13 cellular contexts compared by ENCODE assay signal in the genomic region with DNA sequence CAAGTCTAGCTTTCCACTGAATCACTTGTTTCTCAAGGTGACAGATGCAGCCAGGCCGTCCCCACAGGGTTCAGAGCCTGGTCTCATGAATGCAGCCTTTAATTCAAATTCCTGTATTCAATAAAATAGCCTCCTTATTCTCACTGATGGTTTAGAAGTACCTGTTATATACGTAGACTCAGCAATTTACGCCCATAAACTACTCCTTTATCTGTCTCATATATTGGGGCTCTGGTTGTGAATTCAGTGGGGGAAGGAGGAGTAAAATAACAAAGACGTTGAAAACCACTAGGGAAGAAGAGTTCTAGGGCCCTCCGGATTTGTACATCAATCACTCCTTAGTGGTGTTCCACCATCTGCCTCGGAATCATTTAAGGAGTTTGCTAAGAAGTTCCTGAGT. TPM values are rescaled to one million over a fixed set of nuclear protein-coding genes. Genes with fewer than 3 reads are reported as not detected.
DNase-seq lines count a peak whose midpoint lies in the region; ATAC-seq and TF ChIP-seq lines count a peak whose summit lies in the region.
"Had no signal": no experiment of that assay in that cellular context is flagged by ENCODE, and none has a peak within 500 bp of the region (broad histone marks: within the 10 kb centered on the region; RNA-seq: fewer than 3 reads in every experiment).

No MANE protein-coding gene starts in this region.

- WGBS in mammary epithelial cell (ENCODE audit: low coverage, missing lambda C conversion rate), result 67% methylated on average over 6 of the region's 6 CpGs

- no peaks in the 10 kb centered on the region for H3K27me3 ChIP-seq in mammary epithelial cell (ENCODE audit: insufficient read depth, low read length)

- in situ Hi-C loops in mammary epithelial cell (cut with MboI; ENCODE audit: low sequenced_read_pairs in 2 of 2), result no loop called here

- no peaks in the 10 kb centered on the region for H3K4me1 Mint-ChIP-seq in stimulated activated naive CD8-positive, alpha-beta T cell treated with anti-CD3 and anti-CD28 coated beads, Interleukin-15, Interleukin-2, amounts not matched to agents 100 ng/mL and 50 ng/mL, for 24 hours (ENCODE audit: low read depth)
- peaks cover 5 to 7% (median 7%) of the 10 kb centered on the region in 3 donors for H3K4me1 Mint-ChIP-seq in naive B cell

- no peak for TF ChIP-seq CTCF in mammary epithelial cell (conservative IDR thresholded peaks at IDR 0.05 in 1 of 2, IDR thresholded peaks at IDR 0.05 in 1 of 2; ENCODE audit: extremely low read depth in 1 of 2, insufficient read depth in 1 of 2, low read depth in 1 of 2, low read length in 2 of 2)

- peaks cover 16% of the 10 kb centered on the region for H3K4me1 ChIP-seq in mammary epithelial cell (ENCODE audit: insufficient read depth, low read length)

- CTCF ChIA-PET in mammary epithelial cell (lab: Charles Lee; ENCODE audit: low non-redundant PET), result no interaction called here

- no peak overlapping the region for H3K27ac ChIP-seq in mammary epithelial cell (ENCODE audit: insufficient read depth, low read depth, low read length)
- H3K27ac ChIP-seq: HL-60 had no signal

- H3K79me2 ChIP-seq in mammary epithelial cell (ENCODE audit: insufficient read depth, low read length), result peaks cover 10% of the 10 kb centered on the region

- peaks cover 37% of the 10 kb centered on the region for H3K27me3 Mint-ChIP-seq in stimulated activated naive CD8-positive, alpha-beta T cell treated with anti-CD3 and anti-CD28 coated beads, Interleukin-15, Interleukin-2, amounts not matched to agents 100 ng/mL and 50 ng/mL, for 24 hours
- peaks cover 27 to 69% (median 65%) of the 10 kb centered on the region in 3 donors for H3K27me3 Mint-ChIP-seq in naive B cell

- no peaks in the 10 kb centered on the region for H4K20me1 ChIP-seq in mammary epithelial cell (ENCODE audit: insufficient read depth, low read length)

- no peaks in the 10 kb centered on the region for H3K9me3 Mint-ChIP-seq in stimulated activated naive CD8-positive, alpha-beta T cell treated with anti-CD3 and anti-CD28 coated beads, Interleukin-15, Interleukin-2, amounts not matched to agents 100 ng/mL and 50 ng/mL, for 24 hours
- peaks cover 0 to 2% (median 0%) of the 10 kb centered on the region in 7 donors for H3K9me3 Mint-ChIP-seq in naive B cell

- no TSS peak for BruUV-seq in mammary epithelial cell (replicated peaks; lab: Mats Ljungman, UMichigan)

- no peaks in the 10 kb centered on the region for H3K36me3 ChIP-seq in mammary epithelial cell (ENCODE audit: insufficient read depth, low read length)

- H3K4me3 ChIP-seq in mammary epithelial cell (replicated peaks in 1 of 3; ENCODE audit: insufficient read depth in 1 of 3, low read depth in 2 of 3, low read length in 3 of 3), result no peak overlapping the region

- no peaks in the 10 kb centered on the region for H3K9me3 ChIP-seq in mammary epithelial cell (replicated peaks; ENCODE audit: insufficient read depth, low read length)

- H2AFZ ChIP-seq in mammary epithelial cell (ENCODE audit: low read depth, low read length), result peak overlapping the region; percentile 91

- DNase-seq in stimulated activated naive CD8-positive, alpha-beta T cell treated with anti-CD3 and anti-CD28 coated beads, Interleukin-15, Interleukin-2, amounts not matched to agents 100 U/mL and 50 U/mL, for 24 hours, result no peak
- DNase-seq in mammary epithelial cell, result no peak
- no peak for DNase-seq in naive B cell
- DNase-seq in mucosa of gallbladder (ENCODE audit: low spot score), result no peak
- no peak for DNase-seq in head of caudate nucleus
- no peak for DNase-seq in hypothalamus (lab: John Stamatoyannopoulos, UW)
- DNase-seq: activated gamma-delta T cell; stimulated activated CD4-positive, alpha-beta T cell treated with anti-CD3 and anti-CD28 coated beads, Interleukin-4, amount 100 ng/mL, for 4 hours; T-helper 2 cell had no signal

- dilution Hi-C loops in mammary epithelial cell (cut with HindIII; ENCODE audit: low sequenced_read_pairs), result no loop called here

- ATAC-seq in stimulated activated naive CD8-positive, alpha-beta T cell treated with anti-CD3 and anti-CD28 coated beads, Interleukin-15, Interleukin-2, amounts not matched to agents 100 U/mL and 50 U/mL, for 24 hours, result no peak
- ATAC-seq in naive B cell (ENCODE audit: low read depth in 2 of 2) (no peak), GM21528 (IDR thresholded peaks at IDR 0.05; ENCODE audit: low FRiP score, unreplicated experiment) (no peak)
- ATAC-seq: HCT116 had no signal

- intact Hi-C loops in mammary epithelial cell (cut with micrococcal nuclease) (loop anchor here (10.0 kb wide), 1 partner anchor 115 kb away; no protein-coding TSS in a partner anchor), head of caudate nucleus (cut with DNase I) (no loop called here)

- peak overlapping the region; percentile 5 for H3K4me3 Mint-ChIP-seq in stimulated activated naive CD8-positive, alpha-beta T cell treated with anti-CD3 and anti-CD28 coated beads, Interleukin-15, Interleukin-2, amounts not matched to agents 100 ng/mL and 50 ng/mL, for 24 hours
- H3K4me3 Mint-ChIP-seq in naive B cell, result peak overlapping the region in 5 of 8 donors; percentile 35 to 66 (median 64)

- no peak overlapping the region for H3K27ac Mint-ChIP-seq in stimulated activated naive CD8-positive, alpha-beta T cell treated with anti-CD3 and anti-CD28 coated beads, Interleukin-15, Interleukin-2, amounts not matched to agents 100 ng/mL and 50 ng/mL, for 24 hours
- H3K27ac Mint-ChIP-seq in naive B cell, result peak overlapping the region in 1 of 6 donors; percentile 50

- H3K9ac ChIP-seq in mammary epithelial cell (ENCODE audit: insufficient read depth, low read length), result no peak overlapping the region

- no peaks in the 10 kb centered on the region for H3K36me3 Mint-ChIP-seq in stimulated activated naive CD8-positive, alpha-beta T cell treated with anti-CD3 and anti-CD28 coated beads, Interleukin-15, Interleukin-2, amounts not matched to agents 100 ng/mL and 50 ng/mL, for 24 hours (ENCODE audit: low read depth)
- no peaks in the 10 kb centered on the region for H3K36me3 Mint-ChIP-seq in naive B cell

- peak overlapping the region; percentile 94 for H3K4me2 ChIP-seq in mammary epithelial cell (ENCODE audit: insufficient read depth, low read depth, low read length)

RNA-seq across cellular contexts. Expression of gene OBSL1, which starts 1.7 kb away (rescaled TPM):
- total RNA-seq in mammary epithelial cell, result 10 to 100 TPM; 32.6 to 52.8 TPM
- 30.8 TPM for polyA plus RNA-seq in mammary epithelial cell
- 39.7 TPM for polyA minus RNA-seq in mammary epithelial cell
- not detected for polyA plus RNA-seq in naive B cell (ENCODE audit: low read depth in 6 of 6)
- 57.8 TPM for total RNA-seq in mucosa of gallbladder

RNA-seq across cellular contexts. Expression of gene INHA, which starts 2.5 kb away (rescaled TPM):
- total RNA-seq in mammary epithelial cell (1 to 10 TPM in 1 of 2 donors, under 1 TPM in 1; 0.50 to 2.0 TPM), mucosa of gallbladder (0.37 TPM)
- polyA plus RNA-seq in mammary epithelial cell (0.53 TPM), naive B cell (ENCODE audit: low read depth in 6 of 6) (not detected)
- not detected for polyA minus RNA-seq in mammary epithelial cell

RNA-seq across cellular contexts. Expression of gene TMEM198, which starts 25.8 kb away (rescaled TPM):
- total RNA-seq in mammary epithelial cell, result 1 to 10 TPM; 1.3 to 5.2 TPM
- 2.0 TPM for polyA plus RNA-seq in mammary epithelial cell
- 0.26 TPM for polyA minus RNA-seq in mammary epithelial cell
- polyA plus RNA-seq in naive B cell (ENCODE audit: low read depth in 6 of 6), result 1 to 10 TPM in 1 of 6 donors, not detected in 5; 1.2 TPM
- 4.4 TPM for total RNA-seq in mucosa of gallbladder

RNA-seq across cellular contexts. Expression of gene CHPF, which starts 26.0 kb away (rescaled TPM):
- total RNA-seq in mammary epithelial cell (100 to 1,000 TPM; 114 to 274 TPM), mucosa of gallbladder (103 TPM)
- polyA plus RNA-seq in mammary epithelial cell (101 TPM), naive B cell (ENCODE audit: low read depth in 6 of 6) (1 to 10 TPM in 1 of 6 donors, under 1 TPM in 5; 0.17 to 5.0 (median 0.41) TPM)
- polyA minus RNA-seq in mammary epithelial cell, result 18.2 TPM

RNA-seq across cellular contexts. Expression of gene STK11IP, which starts 28.0 kb away (rescaled TPM):
- 10 to 100 TPM; 14.5 to 27.6 TPM for total RNA-seq in mammary epithelial cell
- 12.4 TPM for polyA plus RNA-seq in mammary epithelial cell
- polyA minus RNA-seq in mammary epithelial cell, result 43.4 TPM
- 10 to 100 TPM; 11.5 to 16.0 (median 13.5) TPM for polyA plus RNA-seq in naive B cell (ENCODE audit: low read depth in 6 of 6)
- total RNA-seq in mucosa of gallbladder, result 44.4 TPM
